In the genomic region with DNA sequence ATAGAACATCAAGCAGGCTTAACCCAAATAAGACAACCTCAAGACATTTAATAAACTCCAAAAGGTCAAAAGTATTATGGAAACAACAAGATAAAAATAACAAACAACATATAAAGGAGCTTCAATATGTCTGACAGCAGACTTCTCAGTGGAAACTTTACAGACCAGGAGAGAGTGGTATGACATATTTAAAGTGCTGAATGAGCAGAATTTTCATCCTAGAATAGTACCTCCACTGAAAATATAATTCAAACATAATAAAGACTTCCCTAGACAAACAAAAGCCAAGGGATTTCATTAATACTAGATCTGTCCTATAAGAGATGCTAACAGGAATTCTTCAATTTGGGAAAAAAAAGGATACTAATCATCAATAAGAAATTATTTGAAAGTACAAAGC, we compare ENCODE assay signal across 7 cellular contexts.
"Had no signal": no experiment of that assay in that cellular context is flagged by ENCODE, and none has a peak within 500 bp of the region (broad histone marks: within the 10 kb centered on the region; RNA-seq: fewer than 3 reads in every experiment).

No MANE protein-coding gene starts in this region.

- H3K4me3 ChIP-seq: GM23338, HAP-1 had no signal

- H3K9me3 ChIP-seq: HAP-1 had no signal

- H2AFZ ChIP-seq: GM23338 had no signal

- DNase-seq: H7, HFFc6, KG1 had no signal

- H3K4me2 ChIP-seq: GM23338 had no signal

- ATAC-seq: GM23338, HCT116 had no signal

- H3K4me1 ChIP-seq: HAP-1 had no signal

- H3K36me3 ChIP-seq: HAP-1 had no signal

- H3K27ac ChIP-seq: HL-60 had no signal
